In genomic region chrX:151177141-151178027, GRCh38 we compare ENCODE assay signal across 18 cellular contexts. TPM values are rescaled to one million over a fixed set of nuclear protein-coding genes. Genes with fewer than 3 reads are reported as not detected.
DNase-seq lines count a peak whose midpoint lies in the region; ATAC-seq and TF ChIP-seq lines count a peak whose summit lies in the region.
"Had no signal": no experiment of that assay in that cellular context is flagged by ENCODE, and none has a peak within 500 bp of the region (broad histone marks: within the 10 kb centered on the region; RNA-seq: fewer than 3 reads in every experiment).

No MANE protein-coding gene starts in this region.

- peak; percentile 53 for DNase-seq in D341Med (ENCODE audit: low spot score)
- peak; percentile 19 for DNase-seq in NCI-H69 (lab: John Stamatoyannopoulos, UW)
- no peak for DNase-seq in foreskin keratinocyte
- no peak for DNase-seq in medulla oblongata (ENCODE audit: extremely low spot score)
- DNase-seq in mesothelial cell of epicardium (ENCODE audit: low spot score in 2 of 2, unreplicated experiment in 2 of 2) = no peak
- DNase-seq in NCI-H526 treated with DMSO at 0.1 percent for 48 hours (lab: John Stamatoyannopoulos, UW) = no peak
- no peak for DNase-seq in SK-N-DZ (ENCODE audit: low spot score)
- DNase-seq: activated CD4-positive, alpha-beta memory T cell treated with anti-CD3 and anti-CD28 coated beads for 36 hours; C1 segment of cervical spinal cord; lower lobe of right lung; NCI-H226; posterior cingulate gyrus; RPMI8226; stimulated activated naive B cell treated with anti-CD40 and anti-IgM and Interleukin-4, amounts not matched to agents 10 μg/mL and 1 μg/mL and 100 μg/mL, for 72 hours; T-helper 9 cell had no signal

- ATAC-seq in foreskin keratinocyte = peak; percentile 34
- ATAC-seq: stimulated activated naive B cell treated with anti-CD40 and anti-IgM and Interleukin-4, amounts not matched to agents 10 μg/mL and 1 μg/mL and 100 μg/mL, for 72 hours had no signal

- H3K4me1 Mint-ChIP-seq in mesothelial cell of epicardium = peaks cover 13% of the 10 kb centered on the region

- H3K9me3 Mint-ChIP-seq in mesothelial cell of epicardium = peaks cover 11% of the 10 kb centered on the region
- H3K9me3 Mint-ChIP-seq: activated CD4-positive, alpha-beta memory T cell treated with anti-CD3 and anti-CD28 coated beads for 36 hours; activated naive CD4-positive, alpha-beta T cell treated with anti-CD3 and anti-CD28 coated beads, Interleukin-2, amount 50 U/mL, for 24 hours; dendritic cell treated with granulocyte-macrophage colony-stimulating factor and Interleukin-4, amounts not matched to agents 40 ng/mL and 50 ng/mL, for 4 days had no signal

- no peaks in the 10 kb centered on the region for H3K36me3 ChIP-seq in neuron (ENCODE audit: insufficient read depth, low read length)
- H3K36me3 ChIP-seq: lower lobe of right lung had no signal

- no peak overlapping the region for H3K27ac Mint-ChIP-seq in mesothelial cell of epicardium
- H3K27ac Mint-ChIP-seq: activated CD4-positive, alpha-beta memory T cell treated with anti-CD3 and anti-CD28 coated beads for 36 hours; activated naive CD4-positive, alpha-beta T cell treated with anti-CD3 and anti-CD28 coated beads, Interleukin-2, amount 50 U/mL, for 24 hours; dendritic cell treated with granulocyte-macrophage colony-stimulating factor and Interleukin-4, amounts not matched to agents 40 ng/mL and 50 ng/mL, for 4 days; stimulated activated naive B cell treated with anti-CD40 and anti-IgM and Interleukin-4, amounts not matched to agents 10 μg/mL and 1 μg/mL and 100 μg/mL, for 72 hours had no signal

- H3K27me3 ChIP-seq in foreskin keratinocyte = peaks cover 66% of the 10 kb centered on the region
- peaks cover 60% of the 10 kb centered on the region for H3K27me3 ChIP-seq in neuron (ENCODE audit: insufficient read depth, low read length)

- H3K27me3 Mint-ChIP-seq in mesothelial cell of epicardium (ENCODE audit: low read depth) = peaks cover 98% of the 10 kb centered on the region

- H2AFZ ChIP-seq in neuron (ENCODE audit: low read depth, low read length) = peak overlapping the region; percentile 72

- H3K4me3 Mint-ChIP-seq in mesothelial cell of epicardium = no peak overlapping the region
- H3K4me3 Mint-ChIP-seq: activated CD4-positive, alpha-beta memory T cell treated with anti-CD3 and anti-CD28 coated beads for 36 hours; dendritic cell treated with granulocyte-macrophage colony-stimulating factor and Interleukin-4, amounts not matched to agents 40 ng/mL and 50 ng/mL, for 4 days had no signal

- H3K4me3 ChIP-seq in neuron (ENCODE audit: low read length) = no peak overlapping the region
- H3K4me3 ChIP-seq: lower lobe of right lung had no signal

- TF ChIP-seq CTCF in foreskin keratinocyte (conservative IDR thresholded peaks at IDR 0.05) (no peak), mesothelial cell of epicardium (IDR thresholded peaks at IDR 0.05; ENCODE audit: unreplicated experiment) (no peak)

- peaks cover 3% of the 10 kb centered on the region for H3K36me3 Mint-ChIP-seq in mesothelial cell of epicardium
- H3K36me3 Mint-ChIP-seq: activated CD4-positive, alpha-beta memory T cell treated with anti-CD3 and anti-CD28 coated beads for 36 hours; activated naive CD4-positive, alpha-beta T cell treated with anti-CD3 and anti-CD28 coated beads, Interleukin-2, amount 50 U/mL, for 24 hours had no signal

- no peaks in the 10 kb centered on the region for H3K9me3 ChIP-seq in neuron (ENCODE audit: low read length)
- H3K9me3 ChIP-seq: lower lobe of right lung had no signal

- no peaks in the 10 kb centered on the region for H3K4me1 ChIP-seq in foreskin keratinocyte
- H3K4me1 ChIP-seq in neuron (ENCODE audit: insufficient read depth, low read length) = peaks cover 5% of the 10 kb centered on the region
- H3K4me1 ChIP-seq: lower lobe of right lung had no signal

- no peak overlapping the region for H3K27ac ChIP-seq in foreskin keratinocyte
- H3K27ac ChIP-seq: lower lobe of right lung had no signal

RNA-seq across cellular contexts. Expression of gene GPR50, which starts 1.0 kb away (rescaled TPM):
- total RNA-seq in foreskin keratinocyte (not detected in 2 replicates), mesothelial cell of epicardium (0.25 to 0.65 TPM (median 0.64 TPM) in 3 replicates)
- polyA plus RNA-seq in foreskin keratinocyte = not detected in 2 replicates
- polyA plus RNA-seq in SK-N-DZ (2014; cell fraction: cytosol; rRNA removed) = 0.46 TPM in 1 of 2 replicates, not detected in the other
- polyA plus RNA-seq in SK-N-DZ (2014; cell fraction: nucleus; rRNA removed) = not detected in 2 replicates
- total RNA-seq: activated CD4-positive, alpha-beta memory T cell treated with anti-CD3 and anti-CD28 coated beads for 36 hours; lower lobe of right lung had no signal

Comparison
In these comparisons a context has a peak if more than half of its experiments do, and no peak if none do; other contexts are left out.
1. DNase-seq: peak in D341Med (single experiment) and NCI-H69 (single experiment); none in foreskin keratinocyte (0 of 2), medulla oblongata (single experiment), mesothelial cell of epicardium (0 of 2), NCI-H526 treated with DMSO at 0.1 percent for 48 hours (single experiment) and SK-N-DZ (single experiment).